ENCODE assay signal across 20 cellular contexts in the genomic region with DNA sequence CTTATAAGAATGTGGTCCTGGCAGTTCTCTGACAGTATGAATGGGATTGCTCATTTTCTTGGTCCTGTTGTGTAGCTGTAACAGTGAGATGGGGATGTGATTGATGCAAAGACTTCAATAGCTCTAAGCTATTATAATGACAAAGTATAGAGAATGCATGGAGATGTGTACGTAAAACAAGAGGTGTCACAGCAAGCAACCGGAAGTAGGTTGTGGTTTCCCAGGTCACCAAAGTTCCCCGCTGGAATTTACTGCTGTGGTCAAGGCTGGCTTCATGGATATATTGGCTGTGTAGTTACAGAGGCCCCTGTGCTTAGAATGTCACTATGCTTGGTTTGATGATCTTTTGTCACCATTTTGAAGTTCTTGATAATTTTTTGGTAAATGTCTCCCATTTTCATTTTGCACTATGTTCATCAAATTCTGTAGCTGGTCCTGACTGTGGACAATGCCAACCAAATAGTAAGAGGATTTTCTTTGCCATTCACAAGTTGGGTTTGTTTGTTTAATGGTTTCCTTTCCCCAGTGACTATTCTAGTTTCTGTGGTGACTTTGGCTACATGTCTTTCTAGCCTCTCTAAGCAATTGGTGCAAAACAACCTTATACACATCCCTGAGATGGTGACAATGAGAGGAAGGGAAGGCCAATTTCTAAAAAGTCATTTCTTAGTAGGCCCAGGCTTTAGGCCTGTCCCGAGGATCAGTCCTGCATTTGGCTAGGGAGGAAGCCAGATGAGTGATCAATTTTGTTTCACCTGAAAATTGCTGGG. TPM values are rescaled to one million over a fixed set of nuclear protein-coding genes. Genes with fewer than 3 reads are reported as not detected.
DNase-seq lines count a peak whose midpoint lies in the region; ATAC-seq, FAIRE-seq and TF ChIP-seq lines count a peak whose summit lies in the region.
"Had no signal": no experiment of that assay in that cellular context is flagged by ENCODE, and none has a peak within 500 bp of the region (broad histone marks: within the 10 kb centered on the region; RNA-seq: fewer than 3 reads in every experiment).

No MANE protein-coding gene starts in this region.

- 67 to 83% (median 70%) methylated on average over 4 of the region's 4 CpGs for WGBS in stomach, 5 donors

- TF ChIP-seq POLR2A in stomach (IDR thresholded peaks at IDR 0.05), result no peak

- TF ChIP-seq CTCF in stomach (IDR thresholded peaks at IDR 0.05), result no peak

- H3K9me3 ChIP-seq in stomach, result no peaks in the 10 kb centered on the region

- DNase-seq in GM18507 (ENCODE audit: extremely low spot score, insufficient read length, low read depth) (no peak), RPMI7951 (ENCODE audit: low read depth) (peak; percentile 31), dermis blood vessel endothelial cell (peak; percentile 20), COLO668 (lab: John Stamatoyannopoulos, UW; ENCODE audit: unreplicated experiment) (no peak), left cardiac atrium (no peak), stomach (no peak)
- DNase-seq: activated CD4-positive, CD25-positive, alpha-beta regulatory T cell; activated T-cell treated with anti-CD3 and anti-CD28 coated beads, Interleukin-2, amount 50 U/mL, for 48 hours; C1 segment of cervical spinal cord; DMS79 treated with DMSO at 0.1 percent for 48 hours; effector CD8-positive, alpha-beta T cell; Kasumi-1; NCI-H1694 treated with DMSO at 0.1 percent for 48 hours; NCI-H510A; nephron progenitor cell; T-cell had no signal

- H3K4me1 ChIP-seq in stomach, result no peaks in the 10 kb centered on the region

- H3K27me3 ChIP-seq in stomach, result peaks cover 0 to 1% (median 0%) of the 10 kb centered on the region in 3 donors

- peak; percentile 62 for FAIRE-seq in GM18507 (lab: Jason Lieb, UNC)

- H3K27ac ChIP-seq in stomach, result no peak overlapping the region

- no peak for TF ChIP-seq EP300 in stomach (IDR thresholded peaks at IDR 0.05)

- H3K36me3 ChIP-seq in stomach, result no peaks in the 10 kb centered on the region

- ATAC-seq in GM21619 (IDR thresholded peaks at IDR 0.05; ENCODE audit: unreplicated experiment), result peak; percentile 69
- no peak for ATAC-seq in GM18519 (IDR thresholded peaks at IDR 0.05; ENCODE audit: low FRiP score, unreplicated experiment)
- ATAC-seq in left cardiac atrium, result no peak
- ATAC-seq: Panc1, T-cell had no signal

- H3K4me3 ChIP-seq in stomach, result no peak overlapping the region
- H3K4me3 ChIP-seq: lung had no signal

- intact Hi-C loops in left cardiac atrium (cut with DNase I), result no loop called here
- intact Hi-C loops in stomach (cut with DNase I; ENCODE audit: low total_unique reads), result no loop called here

RNA-seq across cellular contexts. Expression of a gene that starts 10.5 kb away (rescaled TPM):
- under 0.01 TPM in 1 of 2 replicates, not detected in the other for total RNA-seq in RPMI7951 (2014; rRNA removed; shearing (Covaris generic))
- under 0.01 and 0.05 TPM in 2 replicates for total RNA-seq in dermis blood vessel endothelial cell
- not detected for total RNA-seq in left cardiac atrium
- total RNA-seq in stomach, result under 1 TPM in 1 of 5 donors, not detected in 4; 0.18 TPM
- polyA plus RNA-seq in stomach, result under 1 TPM in 1 of 3 donors, not detected in 2; under 0.01 TPM

RNA-seq across cellular contexts. Expression of a gene that starts 22.7 kb away (rescaled TPM):
- total RNA-seq in RPMI7951 (2014; rRNA removed; shearing (Covaris generic)), result 224 and 263 TPM in 2 replicates
- total RNA-seq in dermis blood vessel endothelial cell (106 and 145 TPM in 2 replicates), left cardiac atrium (10 to 100 TPM; 71.5 to 80.8 TPM), stomach (100 to 1,000 TPM in 1 of 5 donors, 10 to 100 TPM in 3, 1 to 10 TPM in 1; 4.3 to 132 (median 40.8) TPM)
- 10 to 100 TPM; 52.0 to 76.8 (median 72.2) TPM for polyA plus RNA-seq in stomach

Comparison
In these comparisons a context has a peak if more than half of its experiments do, and no peak if none do; other contexts are left out.
1. DNase-seq: peak in RPMI7951 (single experiment) and dermis blood vessel endothelial cell (single experiment); none in GM18507 (single experiment), COLO668 (single experiment), left cardiac atrium (single experiment) and stomach (single experiment).